Comparison of ENCODE assay signal across 23 cellular contexts in genomic region chr1:169360415-169360814, GRCh38. TPM values are rescaled to one million over a fixed set of nuclear protein-coding genes. Genes with fewer than 3 reads are reported as not detected.
A peak's percentile ranks its signal among the peaks of the same experiment; 100 is the strongest.
DNase-seq lines count a peak whose midpoint lies in the region; ATAC-seq and TF ChIP-seq lines count a peak whose summit lies in the region.
"Had no signal": no experiment of that assay in that cellular context is flagged by ENCODE, and none has a peak within 500 bp of the region (broad histone marks: within the 10 kb centered on the region; RNA-seq: fewer than 3 reads in every experiment).

No MANE protein-coding gene starts in this region.

- dilution Hi-C loops in IMR-90 (cut with HindIII; ENCODE audit: low sequenced_read_pairs, unreplicated experiment), result no loop called here

- H4K5ac ChIP-seq in IMR-90 (ENCODE audit: low read depth, low read length) (no peak overlapping the region), mesendoderm (ENCODE audit: low read length) (no peak overlapping the region)

- no peak overlapping the region; the same call in 1 of the 2 replicates for H3K14ac ChIP-seq in IMR-90 (replicated peaks; ENCODE audit: low read depth, low read length)

- peaks cover 2% of the 10 kb centered on the region; the same call in 1 of the 2 replicates for H3K9me1 ChIP-seq in IMR-90 (ENCODE audit: insufficient read depth, low read length)

- no peak overlapping the region for H4K8ac ChIP-seq in IMR-90 (ENCODE audit: low read depth in 2 of 2, low read length in 2 of 2)
- no peak overlapping the region for H4K8ac ChIP-seq in mesendoderm (ENCODE audit: low read depth, low read length)

- H3K4ac ChIP-seq in IMR-90 (ENCODE audit: low read depth, low read length) (no peak overlapping the region), mesendoderm (ENCODE audit: low read depth, low read length) (no peak overlapping the region)

- WGBS in IMR-90 (ENCODE audit: extremely low coverage in 2 of 2, insufficient read length in 1 of 2), 2 experiments, result no CpG with 5 or more reads among the region's 1 CpG
- no CpG with 5 or more reads among the region's 1 CpG for WGBS in mesendoderm (ENCODE audit: extremely low coverage, insufficient coverage, low lambda C conversion rate)

- no peak overlapping the region for H3K4me3 ChIP-seq in IMR-90 (ENCODE audit: insufficient read depth, low read depth, low read length)
- no peak overlapping the region for H3K4me3 ChIP-seq in mesendoderm (ENCODE audit: low read length)
- H3K4me3 ChIP-seq: SK-N-MC had no signal

- H3K4me3 Mint-ChIP-seq in T-helper 17 cell, result no peak overlapping the region
- H3K4me3 Mint-ChIP-seq in activated T-cell treated with anti-CD3 and anti-CD28 coated beads, Interleukin-2, amount 50 U/mL, for 4 hours, result no peak overlapping the region
- no peak overlapping the region for H3K4me3 Mint-ChIP-seq in activated T-cell treated with anti-CD3 and anti-CD28 coated beads, Interleukin-2, amount 50 U/mL, for 72 hours

- H3K18ac ChIP-seq in IMR-90 (ENCODE audit: low read depth, low read length) (no peak overlapping the region), mesendoderm (ENCODE audit: low read length) (no peak overlapping the region)

- H2BK120ac ChIP-seq in IMR-90 (ENCODE audit: low read depth, low read length) (no peak overlapping the region), mesendoderm (ENCODE audit: low read depth, low read length) (no peak overlapping the region)

- H2AK5ac ChIP-seq in IMR-90 (ENCODE audit: low read depth, low read length) (peak overlapping the region; percentile 81; the same call in 1 of the 2 replicates), mesendoderm (ENCODE audit: low read length) (no peak overlapping the region)

- H2BK5ac ChIP-seq in IMR-90 (ENCODE audit: low read depth, low read length, poor library complexity, severe bottlenecking) (no peak overlapping the region), mesendoderm (ENCODE audit: low read length) (no peak overlapping the region)

- no peaks in the 10 kb centered on the region for H3K27me3 ChIP-seq in IMR-90 (ENCODE audit: control insufficient read depth, insufficient read depth, low read length)
- no peaks in the 10 kb centered on the region for H3K27me3 ChIP-seq in mesendoderm (ENCODE audit: insufficient read depth, low read length, poor library complexity)

- no peaks in the 10 kb centered on the region for H3K9me3 ChIP-seq in IMR-90 (ENCODE audit: control insufficient read depth, insufficient read depth, low read length)
- no peaks in the 10 kb centered on the region for H3K9me3 ChIP-seq in T-helper 17 cell (ENCODE audit: control insufficient read depth, low read length, poor library complexity, severe bottlenecking)

- no peaks in the 10 kb centered on the region for H4K20me1 ChIP-seq in IMR-90 (ENCODE audit: insufficient read depth, low read length)

- peak; percentile 4 for DNase-seq in NCI-H510A treated with DMSO at 0.1 percent for 48 hours (lab: John Stamatoyannopoulos, UW)
- no peak for DNase-seq in NCI-H510A (lab: John Stamatoyannopoulos, UW)
- DNase-seq in IMR-90, result peak; percentile 2
- DNase-seq in T-helper 17 cell, result no peak
- DNase-seq in mesendoderm, result peak; percentile 19
- no peak for DNase-seq in activated T-cell treated with anti-CD3 and anti-CD28 coated beads, Interleukin-2, amount 50 U/mL, for 4 hours
- DNase-seq in left cardiac atrium, result no peak
- no peak for DNase-seq in activated T-cell treated with anti-CD3 and anti-CD28 coated beads, Interleukin-2, amount 50 U/mL, for 72 hours
- DNase-seq: DMS153, GF-D8, Karpas-422, MV-4-11, NCI-H1105 treated with DMSO at 0.1 percent for 48 hours, NCI-H146, NCI-H1930, NCI-H2107, NCI-H226, NCI-H774, SIG-M5 had no signal

- peak overlapping the region; percentile 9 for H3K27ac Mint-ChIP-seq in T-helper 17 cell
- H3K27ac Mint-ChIP-seq in activated T-cell treated with anti-CD3 and anti-CD28 coated beads, Interleukin-2, amount 50 U/mL, for 72 hours, result no peak overlapping the region

- H3K9me3 Mint-ChIP-seq in activated T-cell treated with anti-CD3 and anti-CD28 coated beads, Interleukin-2, amount 50 U/mL, for 4 hours, result no peaks in the 10 kb centered on the region
- H3K9me3 Mint-ChIP-seq in activated T-cell treated with anti-CD3 and anti-CD28 coated beads, Interleukin-2, amount 50 U/mL, for 72 hours, result peaks cover 4% of the 10 kb centered on the region in 2 donors

- no peak overlapping the region for H4K91ac ChIP-seq in IMR-90 (ENCODE audit: insufficient read depth, low read depth, low read length)

- H3K56ac ChIP-seq in IMR-90 (ENCODE audit: extremely low read depth, insufficient read depth, low read length) (no peak overlapping the region), mesendoderm (ENCODE audit: low read length) (no peak overlapping the region)

- H3K79me1 ChIP-seq in IMR-90 (ENCODE audit: low read depth in 1 of 2, low read length in 2 of 2) (peaks cover 12 to 19% of the 10 kb centered on the region in 2 experiments), mesendoderm (ENCODE audit: low read length) (peaks cover 3% of the 10 kb centered on the region)

- peaks cover 4% of the 10 kb centered on the region for H3K36me3 Mint-ChIP-seq in T-helper 17 cell (ENCODE audit: low read depth)
- peaks cover 9% of the 10 kb centered on the region for H3K36me3 Mint-ChIP-seq in activated T-cell treated with anti-CD3 and anti-CD28 coated beads, Interleukin-2, amount 50 U/mL, for 4 hours (ENCODE audit: insufficient read depth)
- H3K36me3 Mint-ChIP-seq in activated T-cell treated with anti-CD3 and anti-CD28 coated beads, Interleukin-2, amount 50 U/mL, for 72 hours (ENCODE audit: insufficient read depth in 2 of 2), result peaks cover 0 to 4% of the 10 kb centered on the region in 2 donors

- H3K9ac ChIP-seq in IMR-90 (ENCODE audit: low read depth, low read length) (no peak overlapping the region), mesendoderm (ENCODE audit: low read length) (no peak overlapping the region)

- H3K79me2 ChIP-seq in mesendoderm (ENCODE audit: control insufficient read depth, insufficient read depth, low read length), result no peaks in the 10 kb centered on the region

- no peak overlapping the region for H2BK20ac ChIP-seq in IMR-90 (ENCODE audit: low read depth, low read length)

- peaks cover 8% of the 10 kb centered on the region for H3K4me1 ChIP-seq in IMR-90 (ENCODE audit: control insufficient read depth, insufficient read depth, low read length)
- H3K4me1 ChIP-seq in mesendoderm (ENCODE audit: control insufficient read depth, low read depth, low read length), result no peaks in the 10 kb centered on the region

- in situ Hi-C loops in IMR-90 (cut with MboI; ENCODE audit: low sequenced_read_pairs), result loop anchor here (25.0 kb wide), 1 partner anchor 1023 kb away; no protein-coding TSS in a partner anchor

- intact Hi-C loops in IMR-90 (cut with micrococcal nuclease), result no loop called here
- intact Hi-C loops in left cardiac atrium (cut with DNase I), result no loop called here

- CTCF ChIA-PET in IMR-90 (lab: Yijun Ruan, JAX), result interaction anchor here (1.1 to 1.9 kb wide), 2 partner anchors 12 to 37 kb away, joined by 4 to 6 read pairs; no protein-coding TSS in a partner anchor

- TF ChIP-seq POLR2A in IMR-90 (IDR thresholded peaks at IDR 0.05; ENCODE audit: low read depth, low read length), result no peak

- H2AFZ ChIP-seq in IMR-90 (replicated peaks; ENCODE audit: low read length, poor library complexity), result no peak overlapping the region

- H3K4me1 Mint-ChIP-seq in T-helper 17 cell, result peaks cover 20% of the 10 kb centered on the region
- H3K4me1 Mint-ChIP-seq in activated T-cell treated with anti-CD3 and anti-CD28 coated beads, Interleukin-2, amount 50 U/mL, for 4 hours (ENCODE audit: low read depth), result peaks cover 22% of the 10 kb centered on the region
- H3K4me1 Mint-ChIP-seq in activated T-cell treated with anti-CD3 and anti-CD28 coated beads, Interleukin-2, amount 50 U/mL, for 72 hours (ENCODE audit: low read depth), result peaks cover 7% of the 10 kb centered on the region

- H2BK15ac ChIP-seq in IMR-90 (ENCODE audit: low read depth, low read length) (no peak overlapping the region), mesendoderm (replicated peaks; ENCODE audit: low read depth) (no peak overlapping the region)

- H2AK9ac ChIP-seq in IMR-90 (replicated peaks; ENCODE audit: low read depth, low read length, poor library complexity), result no peak overlapping the region

- H3K27me3 Mint-ChIP-seq in T-helper 17 cell, result no peaks in the 10 kb centered on the region
- H3K27me3 Mint-ChIP-seq in activated T-cell treated with anti-CD3 and anti-CD28 coated beads, Interleukin-2, amount 50 U/mL, for 4 hours (ENCODE audit: low read depth), result no peaks in the 10 kb centered on the region
- H3K27me3 Mint-ChIP-seq in activated T-cell treated with anti-CD3 and anti-CD28 coated beads, Interleukin-2, amount 50 U/mL, for 72 hours (ENCODE audit: low read depth), result no peaks in the 10 kb centered on the region

- H3K36me3 ChIP-seq in IMR-90 (ENCODE audit: control insufficient read depth, insufficient read depth, low read length) (no peaks in the 10 kb centered on the region), mesendoderm (ENCODE audit: control insufficient read depth, insufficient read depth, low read length) (no peaks in the 10 kb centered on the region)

- H3K23ac ChIP-seq in IMR-90 (ENCODE audit: low read depth, low read length), result no peak overlapping the region
- H3K23ac ChIP-seq in mesendoderm (ENCODE audit: low read length), result no peak overlapping the region

- POLR2A ChIA-PET in IMR-90 (lab: Charles Lee; ENCODE audit: unreplicated experiment), result interaction anchor here (0.5 kb wide), 1 partner anchor 1159 kb away, joined by 4 read pairs; no protein-coding TSS in a partner anchor

- no peak overlapping the region for H3K27ac ChIP-seq in IMR-90 (ENCODE audit: insufficient read depth, low read length)
- H3K27ac ChIP-seq in mesendoderm (ENCODE audit: low read depth, low read length), result no peak overlapping the region
- H3K27ac ChIP-seq: RWPE1, SK-N-MC had no signal

- TF ChIP-seq RAD21 in IMR-90 (IDR thresholded peaks at IDR 0.05; ENCODE audit: low read length), result no peak

- no TSS peak for BruUV-seq in IMR-90 (replicated peaks; lab: Mats Ljungman, UMichigan)

- ATAC-seq in IMR-90 (ENCODE audit: low read depth), result no peak
- no peak for ATAC-seq in T-helper 17 cell
- no peak for ATAC-seq in activated T-cell treated with anti-CD3 and anti-CD28 coated beads, Interleukin-2, amount 50 U/mL, for 4 hours
- ATAC-seq in left cardiac atrium, result no peak
- ATAC-seq in activated T-cell treated with anti-CD3 and anti-CD28 coated beads, Interleukin-2, amount 50 U/mL, for 72 hours (replicated peaks in 1 of 2), result no peak
- ATAC-seq: HCT116, Panc1 had no signal

- H3K4me2 ChIP-seq in IMR-90 (ENCODE audit: low read depth, low read length), result no peak overlapping the region
- no peak overlapping the region for H3K4me2 ChIP-seq in mesendoderm (ENCODE audit: low read length)

- TF ChIP-seq CTCF in IMR-90 (conservative IDR thresholded peaks at IDR 0.05; ENCODE audit: low read depth, low read length), result no peak

RNA-seq across cellular contexts. Expression of gene NME7, which starts 7.2 kb away (rescaled TPM):
- 18.3 and 44.4 TPM in 2 replicates for total RNA-seq in IMR-90 (2012; rRNA removed)
- polyA plus RNA-seq in IMR-90 (2012; rRNA removed), result 14.6 and 22.4 TPM in 2 replicates
- 2.4 and 3.8 TPM in 2 replicates for polyA plus RNA-seq in IMR-90 (2012; cell fraction: cytosol; rRNA removed)
- polyA plus RNA-seq in IMR-90 (2012; cell fraction: nucleus; rRNA removed; ENCODE audit: low replicate concordance), result 0.62 and 4.6 TPM in 2 replicates
- total RNA-seq in T-helper 17 cell, result 1 to 10 TPM; 9.1 to 9.2 TPM
- polyA plus RNA-seq in mesendoderm (2013, experiment 1 of 2), result 57.7 TPM
- polyA plus RNA-seq in mesendoderm (2013, experiment 2 of 2), result 57.8 TPM
- total RNA-seq in activated T-cell treated with anti-CD3 and anti-CD28 coated beads, Interleukin-2, amount 50 U/mL, for 4 hours, result 10 to 100 TPM in 2 of 3 donors, 1 to 10 TPM in 1; 9.0 to 18.5 (median 11.7) TPM
- 10 to 100 TPM in 1 of 2 donors, 1 to 10 TPM in 1; 7.7 to 10.3 TPM for total RNA-seq in left cardiac atrium
- total RNA-seq in activated T-cell treated with anti-CD3 and anti-CD28 coated beads, Interleukin-2, amount 50 U/mL, for 72 hours, result 1 to 10 TPM; 6.2 TPM

RNA-seq across cellular contexts. Expression of gene BLZF1, which starts 7.6 kb away (rescaled TPM):
- 24.2 and 38.9 TPM in 2 replicates for total RNA-seq in IMR-90 (2012; rRNA removed)
- polyA plus RNA-seq in IMR-90 (2012; rRNA removed), result 11.4 and 14.2 TPM in 2 replicates
- 0.90 and 2.4 TPM in 2 replicates for polyA plus RNA-seq in IMR-90 (2012; cell fraction: cytosol; rRNA removed)
- 0.88 and 15.0 TPM in 2 replicates for polyA plus RNA-seq in IMR-90 (2012; cell fraction: nucleus; rRNA removed; ENCODE audit: low replicate concordance)
- total RNA-seq in T-helper 17 cell, result 10 to 100 TPM; 13.5 to 16.7 TPM
- 9.0 TPM for polyA plus RNA-seq in mesendoderm (2013, experiment 1 of 2)
- 9.0 TPM for polyA plus RNA-seq in mesendoderm (2013, experiment 2 of 2)
- total RNA-seq in activated T-cell treated with anti-CD3 and anti-CD28 coated beads, Interleukin-2, amount 50 U/mL, for 4 hours, result 10 to 100 TPM in 2 of 3 donors, 1 to 10 TPM in 1; 7.2 to 11.2 (median 10.9) TPM
- total RNA-seq in left cardiac atrium, result 10 to 100 TPM; 21.7 to 22.6 TPM
- 1 to 10 TPM; 7.8 to 8.7 TPM for total RNA-seq in activated T-cell treated with anti-CD3 and anti-CD28 coated beads, Interleukin-2, amount 50 U/mL, for 72 hours

Comparison
In these comparisons a context has a peak if more than half of its experiments do, and no peak if none do; other contexts are left out.
1. DNase-seq: peak in NCI-H510A treated with DMSO at 0.1 percent for 48 hours (single experiment), IMR-90 (single experiment) and mesendoderm (single experiment); none in NCI-H510A (single experiment), T-helper 17 cell (0 of 3), activated T-cell treated with anti-CD3 and anti-CD28 coated beads, Interleukin-2, amount 50 U/mL, for 4 hours (single experiment), left cardiac atrium (single experiment) and activated T-cell treated with anti-CD3 and anti-CD28 coated beads, Interleukin-2, amount 50 U/mL, for 72 hours (0 of 2).